Comparison of ENCODE assay signal across 3 cellular contexts in the genomic region with DNA sequence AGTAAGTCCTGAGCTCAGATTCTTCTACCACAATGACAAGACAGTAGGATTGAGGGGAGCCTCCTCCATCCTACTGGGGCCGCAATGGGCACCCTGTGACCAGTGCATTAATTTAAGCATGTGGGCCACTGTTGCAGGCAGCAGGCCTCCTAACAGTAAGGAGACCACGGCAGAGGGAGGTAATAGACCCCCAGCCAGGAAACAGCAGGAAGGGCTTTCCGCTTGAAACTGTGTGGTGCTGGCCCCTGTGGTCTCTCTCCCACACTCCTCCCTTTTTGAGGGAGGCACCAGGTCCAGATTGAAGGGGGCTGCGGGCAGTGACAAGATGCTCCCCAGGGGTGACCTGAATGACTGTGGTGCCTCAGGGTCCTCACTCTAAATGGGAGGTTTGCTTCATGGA.
TF ChIP-seq lines count a peak whose summit lies in the region.

No MANE protein-coding gene starts in this region.

TF ChIP-seq in GM23338, 12 proteins besides CTCF, POLR2A, EP300 and RAD21 (continues in another document):
- TF ChIP-seq ZNF331 (CRISPR knock-in tag; IDR thresholded peaks at IDR 0.05; ENCODE audit: low read depth), result no peak
- TF ChIP-seq, protein P1, sequence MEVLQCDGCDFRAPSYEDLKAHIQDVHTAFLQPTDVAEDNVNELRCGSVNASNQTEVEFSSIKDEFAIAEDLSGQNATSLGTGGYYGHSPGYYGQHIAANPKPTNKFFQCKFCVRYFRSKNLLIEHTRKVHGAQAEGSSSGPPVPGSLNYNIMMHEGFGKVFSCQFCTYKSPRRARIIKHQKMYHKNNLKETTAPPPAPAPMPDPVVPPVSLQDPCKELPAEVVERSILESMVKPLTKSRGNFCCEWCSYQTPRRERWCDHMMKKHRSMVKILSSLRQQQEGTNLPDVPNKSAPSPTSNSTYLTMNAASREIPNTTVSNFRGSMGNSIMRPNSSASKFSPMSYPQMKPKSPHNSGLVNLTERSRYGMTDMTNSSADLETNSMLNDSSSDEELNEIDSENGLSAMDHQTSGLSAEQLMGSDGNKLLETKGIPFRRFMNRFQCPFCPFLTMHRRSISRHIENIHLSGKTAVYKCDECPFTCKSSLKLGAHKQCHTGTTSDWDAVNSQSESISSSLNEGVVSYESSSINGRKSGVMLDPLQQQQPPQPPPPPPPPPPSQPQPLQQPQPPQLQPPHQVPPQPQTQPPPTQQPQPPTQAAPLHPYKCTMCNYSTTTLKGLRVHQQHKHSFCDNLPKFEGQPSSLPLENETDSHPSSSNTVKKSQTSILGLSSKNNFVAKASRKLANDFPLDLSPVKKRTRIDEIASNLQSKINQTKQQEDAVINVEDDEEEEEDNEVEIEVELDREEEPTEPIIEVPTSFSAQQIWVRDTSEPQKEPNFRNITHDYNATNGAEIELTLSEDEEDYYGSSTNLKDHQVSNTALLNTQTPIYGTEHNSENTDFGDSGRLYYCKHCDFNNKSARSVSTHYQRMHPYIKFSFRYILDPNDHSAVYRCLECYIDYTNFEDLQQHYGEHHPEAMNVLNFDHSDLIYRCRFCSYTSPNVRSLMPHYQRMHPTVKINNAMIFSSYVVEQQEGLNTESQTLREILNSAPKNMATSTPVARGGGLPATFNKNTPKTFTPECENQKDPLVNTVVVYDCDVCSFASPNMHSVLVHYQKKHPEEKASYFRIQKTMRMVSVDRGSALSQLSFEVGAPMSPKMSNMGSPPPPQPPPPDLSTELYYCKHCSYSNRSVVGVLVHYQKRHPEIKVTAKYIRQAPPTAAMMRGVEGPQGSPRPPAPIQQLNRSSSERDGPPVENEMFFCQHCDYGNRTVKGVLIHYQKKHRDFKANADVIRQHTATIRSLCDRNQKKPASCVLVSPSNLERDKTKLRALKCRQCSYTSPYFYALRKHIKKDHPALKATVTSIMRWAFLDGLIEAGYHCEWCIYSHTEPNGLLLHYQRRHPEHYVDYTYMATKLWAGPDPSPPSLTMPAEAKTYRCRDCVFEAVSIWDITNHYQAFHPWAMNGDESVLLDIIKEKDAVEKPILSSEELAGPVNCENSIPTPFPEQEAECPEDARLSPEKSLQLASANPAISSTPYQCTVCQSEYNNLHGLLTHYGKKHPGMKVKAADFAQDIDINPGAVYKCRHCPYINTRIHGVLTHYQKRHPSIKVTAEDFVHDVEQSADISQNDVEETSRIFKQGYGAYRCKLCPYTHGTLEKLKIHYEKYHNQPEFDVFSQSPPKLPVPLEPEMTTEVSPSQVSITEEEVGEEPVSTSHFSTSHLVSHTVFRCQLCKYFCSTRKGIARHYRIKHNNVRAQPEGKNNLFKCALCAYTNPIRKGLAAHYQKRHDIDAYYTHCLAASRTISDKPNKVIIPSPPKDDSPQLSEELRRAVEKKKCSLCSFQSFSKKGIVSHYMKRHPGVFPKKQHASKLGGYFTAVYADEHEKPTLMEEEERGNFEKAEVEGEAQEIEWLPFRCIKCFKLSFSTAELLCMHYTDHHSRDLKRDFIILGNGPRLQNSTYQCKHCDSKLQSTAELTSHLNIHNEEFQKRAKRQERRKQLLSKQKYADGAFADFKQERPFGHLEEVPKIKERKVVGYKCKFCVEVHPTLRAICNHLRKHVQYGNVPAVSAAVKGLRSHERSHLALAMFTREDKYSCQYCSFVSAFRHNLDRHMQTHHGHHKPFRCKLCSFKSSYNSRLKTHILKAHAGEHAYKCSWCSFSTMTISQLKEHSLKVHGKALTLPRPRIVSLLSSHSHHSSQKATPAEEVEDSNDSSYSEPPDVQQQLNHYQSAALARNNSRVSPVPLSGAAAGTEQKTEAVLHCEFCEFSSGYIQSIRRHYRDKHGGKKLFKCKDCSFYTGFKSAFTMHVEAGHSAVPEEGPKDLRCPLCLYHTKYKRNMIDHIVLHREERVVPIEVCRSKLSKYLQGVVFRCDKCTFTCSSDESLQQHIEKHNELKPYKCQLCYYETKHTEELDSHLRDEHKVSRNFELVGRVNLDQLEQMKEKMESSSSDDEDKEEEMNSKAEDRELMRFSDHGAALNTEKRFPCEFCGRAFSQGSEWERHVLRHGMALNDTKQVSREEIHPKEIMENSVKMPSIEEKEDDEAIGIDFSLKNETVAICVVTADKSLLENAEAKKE (CRISPR knock-in tag; IDR thresholded peaks at IDR 0.05), result no peak
- TF ChIP-seq STAT1 (IDR thresholded peaks at IDR 0.05; ENCODE audit: unreplicated experiment), result no peak
- no peak for TF ChIP-seq ZNF114 (CRISPR knock-in tag; IDR thresholded peaks at IDR 0.05)

TF ChIP-seq in HEK293, 187 proteins besides CTCF, POLR2A, EP300 and RAD21:
- TF ChIP-seq ZNF514 (tag by site-specific recombination; IDR thresholded peaks at IDR 0.05), result no peak
- TF ChIP-seq ZIC2 (tag by site-specific recombination; IDR thresholded peaks at IDR 0.05), result peak; percentile 82
- no peak for TF ChIP-seq ZNF350 (tag by site-specific recombination; IDR thresholded peaks at IDR 0.05)
- TF ChIP-seq, protein P2, sequence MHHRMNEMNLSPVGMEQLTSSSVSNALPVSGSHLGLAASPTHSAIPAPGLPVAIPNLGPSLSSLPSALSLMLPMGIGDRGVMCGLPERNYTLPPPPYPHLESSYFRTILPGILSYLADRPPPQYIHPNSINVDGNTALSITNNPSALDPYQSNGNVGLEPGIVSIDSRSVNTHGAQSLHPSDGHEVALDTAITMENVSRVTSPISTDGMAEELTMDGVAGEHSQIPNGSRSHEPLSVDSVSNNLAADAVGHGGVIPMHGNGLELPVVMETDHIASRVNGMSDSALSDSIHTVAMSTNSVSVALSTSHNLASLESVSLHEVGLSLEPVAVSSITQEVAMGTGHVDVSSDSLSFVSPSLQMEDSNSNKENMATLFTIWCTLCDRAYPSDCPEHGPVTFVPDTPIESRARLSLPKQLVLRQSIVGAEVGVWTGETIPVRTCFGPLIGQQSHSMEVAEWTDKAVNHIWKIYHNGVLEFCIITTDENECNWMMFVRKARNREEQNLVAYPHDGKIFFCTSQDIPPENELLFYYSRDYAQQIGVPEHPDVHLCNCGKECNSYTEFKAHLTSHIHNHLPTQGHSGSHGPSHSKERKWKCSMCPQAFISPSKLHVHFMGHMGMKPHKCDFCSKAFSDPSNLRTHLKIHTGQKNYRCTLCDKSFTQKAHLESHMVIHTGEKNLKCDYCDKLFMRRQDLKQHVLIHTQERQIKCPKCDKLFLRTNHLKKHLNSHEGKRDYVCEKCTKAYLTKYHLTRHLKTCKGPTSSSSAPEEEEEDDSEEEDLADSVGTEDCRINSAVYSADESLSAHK (tag by site-specific recombination; IDR thresholded peaks at IDR 0.05), result no peak
- no peak for TF ChIP-seq ZNF211 (tag by site-specific recombination; IDR thresholded peaks at IDR 0.05; ENCODE audit: low read depth)
- no peak for TF ChIP-seq SP2 (tag by site-specific recombination; IDR thresholded peaks at IDR 0.05)

TF ChIP-seq in WTC11, 78 proteins besides CTCF, POLR2A, EP300 and RAD21:
- TF ChIP-seq ZNF423 (CRISPR knock-in tag; IDR thresholded peaks at IDR 0.05), result peak; percentile 23; the same call in 1 of the 2 replicates
- no peak for TF ChIP-seq ATF1 (CRISPR knock-in tag; IDR thresholded peaks at IDR 0.05)
